In genomic region chr6:143098054-143098673, GRCh38 we compare ENCODE assay signal across 9 cellular contexts. TPM values are rescaled to one million over a fixed set of nuclear protein-coding genes. Genes with fewer than 3 reads are reported as not detected.
DNase-seq lines count a peak whose midpoint lies in the region; ATAC-seq and TF ChIP-seq lines count a peak whose summit lies in the region.
"Had no signal": no experiment of that assay in that cellular context is flagged by ENCODE, and none has a peak within 500 bp of the region (broad histone marks: within the 10 kb centered on the region; RNA-seq: fewer than 3 reads in every experiment).

No MANE protein-coding gene starts in this region.

- no peak overlapping the region for H3K27ac Mint-ChIP-seq in CD8-positive, alpha-beta T cell
- H3K27ac Mint-ChIP-seq in activated B cell treated with CpG ODN at 0.5 μM for 24 hours: no peak overlapping the region
- no peak overlapping the region for H3K27ac Mint-ChIP-seq in mesothelial cell of epicardium

- H3K4me1 ChIP-seq in CD8-positive, alpha-beta T cell (ENCODE audit: insufficient read depth, low read length): peaks cover 15% of the 10 kb centered on the region
- peaks cover 9% of the 10 kb centered on the region for H3K4me1 ChIP-seq in testis

- no peak overlapping the region for H3K27ac ChIP-seq in CD8-positive, alpha-beta T cell (ENCODE audit: low read depth, low read length)
- no peak overlapping the region for H3K27ac ChIP-seq in testis

- no peaks in the 10 kb centered on the region for H3K9me3 Mint-ChIP-seq in CD8-positive, alpha-beta T cell
- H3K9me3 Mint-ChIP-seq in activated B cell treated with CpG ODN at 0.5 μM for 24 hours: no peaks in the 10 kb centered on the region
- H3K9me3 Mint-ChIP-seq in mesothelial cell of epicardium: no peaks in the 10 kb centered on the region

- TF ChIP-seq CTCF in CD8-positive, alpha-beta T cell (IDR thresholded peaks at IDR 0.05): no peak
- TF ChIP-seq CTCF in activated B cell treated with CpG ODN at 0.5 μM for 24 hours (IDR thresholded peaks at IDR 0.05) (no peak), testis (IDR thresholded peaks at IDR 0.05) (no peak), mesothelial cell of epicardium (IDR thresholded peaks at IDR 0.05; ENCODE audit: unreplicated experiment) (no peak)

- no peak for DNase-seq in CD8-positive, alpha-beta T cell
- DNase-seq in activated B cell treated with CpG ODN at 0.5 μM for 24 hours (no peak), T1000 (lab: John Stamatoyannopoulos, UW) (no peak), testis (no peak), mesothelial cell of epicardium (ENCODE audit: low spot score in 2 of 2, unreplicated experiment in 2 of 2) (no peak)
- DNase-seq in stimulated activated CD4-positive, alpha-beta T cell treated with anti-CD3 and anti-CD28 coated beads, Interleukin-4, amount 100 ng/mL, for 1 hour: no peak
- DNase-seq: glutamatergic neuron had no signal

- CTCF ChIA-PET in CD8-positive, alpha-beta T cell (lab: Charles Lee): no interaction called here
- CTCF ChIA-PET in activated B cell treated with CpG ODN at 0.5 μM for 24 hours (lab: Charles Lee): no interaction called here

- H3K27me3 Mint-ChIP-seq in CD8-positive, alpha-beta T cell (ENCODE audit: low read depth): no peaks in the 10 kb centered on the region
- no peaks in the 10 kb centered on the region for H3K27me3 Mint-ChIP-seq in activated B cell treated with CpG ODN at 0.5 μM for 24 hours
- no peaks in the 10 kb centered on the region for H3K27me3 Mint-ChIP-seq in mesothelial cell of epicardium (ENCODE audit: low read depth)

- intact Hi-C loops in CD8-positive, alpha-beta T cell (cut with DNase I, micrococcal nuclease): no loop called here
- intact Hi-C loops in activated B cell treated with CpG ODN at 0.5 μM for 24 hours (cut with micrococcal nuclease) (no loop called here), testis (cut with DNase I; ENCODE audit: low total_unique reads) (no loop called here)

- no peaks in the 10 kb centered on the region for H3K36me3 Mint-ChIP-seq in CD8-positive, alpha-beta T cell
- no peaks in the 10 kb centered on the region for H3K36me3 Mint-ChIP-seq in activated B cell treated with CpG ODN at 0.5 μM for 24 hours (ENCODE audit: low read depth)
- no peaks in the 10 kb centered on the region for H3K36me3 Mint-ChIP-seq in mesothelial cell of epicardium

- ATAC-seq in CD8-positive, alpha-beta T cell: peak; percentile 33
- peak; percentile 87 for ATAC-seq in GM19438 (IDR thresholded peaks at IDR 0.05; ENCODE audit: low read depth, unreplicated experiment)
- peak; percentile 79 for ATAC-seq in HG03135 (IDR thresholded peaks at IDR 0.05; ENCODE audit: unreplicated experiment)
- peak; percentile 76 for ATAC-seq in activated B cell treated with CpG ODN at 0.5 μM for 24 hours (ENCODE audit: low read depth)

- peaks cover 4% of the 10 kb centered on the region for H3K4me1 Mint-ChIP-seq in CD8-positive, alpha-beta T cell (ENCODE audit: low read depth)
- H3K4me1 Mint-ChIP-seq in activated B cell treated with CpG ODN at 0.5 μM for 24 hours (peaks cover 6% of the 10 kb centered on the region), mesothelial cell of epicardium (no peaks in the 10 kb centered on the region)

- no peak overlapping the region for H3K4me3 Mint-ChIP-seq in CD8-positive, alpha-beta T cell
- H3K4me3 Mint-ChIP-seq in activated B cell treated with CpG ODN at 0.5 μM for 24 hours (no peak overlapping the region), mesothelial cell of epicardium (no peak overlapping the region)

- no peaks in the 10 kb centered on the region for H3K36me3 ChIP-seq in CD8-positive, alpha-beta T cell (ENCODE audit: insufficient read depth, low read length)
- H3K36me3 ChIP-seq in testis (ENCODE audit: low read depth, missing control alignments): no peaks in the 10 kb centered on the region

- no peak overlapping the region for H3K4me3 ChIP-seq in CD8-positive, alpha-beta T cell (ENCODE audit: low read depth, low read length)
- H3K4me3 ChIP-seq in testis: no peak overlapping the region

- WGBS in testis, 2 donors: 67 to 68% methylated on average over 2 of the region's 2 CpGs

- no peaks in the 10 kb centered on the region for H3K9me3 ChIP-seq in CD8-positive, alpha-beta T cell (ENCODE audit: low read length)
- H3K9me3 ChIP-seq in testis: no peaks in the 10 kb centered on the region

- no peaks in the 10 kb centered on the region for H3K27me3 ChIP-seq in CD8-positive, alpha-beta T cell (ENCODE audit: insufficient read depth, low read length)
- H3K27me3 ChIP-seq in testis: no peaks in the 10 kb centered on the region

- no peak for TF ChIP-seq POLR2A in testis (IDR thresholded peaks at IDR 0.05)

- POLR2A ChIA-PET in CD8-positive, alpha-beta T cell (lab: Charles Lee): no interaction called here
- POLR2A ChIA-PET in activated B cell treated with CpG ODN at 0.5 μM for 24 hours (lab: Charles Lee): no interaction called here

RNA-seq across cellular contexts. Expression of gene AIG1, which starts 37.5 kb away (rescaled TPM):
- 1 to 10 TPM; 5.0 to 7.1 TPM for total RNA-seq in CD8-positive, alpha-beta T cell
- total RNA-seq in activated B cell treated with CpG ODN at 0.5 μM for 24 hours (7.2 and 8.3 TPM in 2 replicates), testis (10 to 100 TPM; 50.7 to 57.9 TPM), mesothelial cell of epicardium (31.0 to 31.7 TPM (median 31.3 TPM) in 3 replicates)
- polyA plus RNA-seq in testis (ENCODE audit: insufficient read depth, low read depth, low replicate concordance): 39.6 TPM

Comparison
In these comparisons a context has a peak if more than half of its experiments do, and no peak if none do; other contexts are left out.
1. ATAC-seq: peak in every context shown above with its lines; median percentile 87 in GM19438; 79 in HG03135; 76 in activated B cell treated with CpG ODN at 0.5 μM for 24 hours; 33 in CD8-positive, alpha-beta T cell.